ENCODE assay signal across 1 cellular context in the genomic region with DNA sequence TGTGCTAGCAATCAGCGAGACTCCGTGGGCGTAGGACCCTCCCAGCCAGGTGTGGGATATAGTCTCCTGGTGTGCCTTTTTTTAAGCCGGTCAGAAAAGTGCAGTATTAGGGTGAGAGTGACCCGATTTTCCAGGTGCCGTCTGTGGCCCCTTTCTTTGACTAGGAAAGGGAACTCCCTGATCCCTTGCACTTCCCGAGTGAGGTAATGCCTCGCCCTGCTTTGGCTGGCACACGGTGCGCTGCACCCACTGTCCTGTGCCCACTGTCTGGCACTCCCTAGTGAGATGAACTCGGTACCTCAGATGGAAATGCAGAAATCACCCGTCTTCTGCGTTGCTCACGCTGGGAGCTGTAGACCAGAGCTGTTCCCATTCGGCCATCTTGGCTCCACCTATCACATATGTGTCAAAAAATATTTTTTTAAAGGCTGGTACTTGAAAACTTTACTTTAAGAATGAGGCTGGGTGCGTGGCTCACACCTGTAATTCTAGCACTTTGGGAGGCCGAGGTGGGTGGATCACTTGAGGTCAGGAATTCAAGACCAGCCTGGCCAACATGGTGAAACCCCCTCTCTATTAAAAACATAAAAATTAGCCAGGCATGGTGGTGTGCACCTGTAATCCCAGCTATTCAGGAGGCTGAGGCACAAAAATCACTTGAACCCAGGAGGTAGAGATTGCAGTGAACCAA.
TF ChIP-seq lines count a peak whose summit lies in the region.

No MANE protein-coding gene starts in this region.

TF ChIP-seq in HEK293T, 16 proteins besides CTCF, POLR2A, EP300 and RAD21:
- peak; percentile 55 for TF ChIP-seq L3MBTL2 (conservative IDR thresholded peaks at IDR 0.05)
TF ChIP-seq in HEK293T: peak in this region for 1; not testable (repeated sequence) for 15.
